Comparison of ENCODE assay signal across 8 cellular contexts in the genomic region with DNA sequence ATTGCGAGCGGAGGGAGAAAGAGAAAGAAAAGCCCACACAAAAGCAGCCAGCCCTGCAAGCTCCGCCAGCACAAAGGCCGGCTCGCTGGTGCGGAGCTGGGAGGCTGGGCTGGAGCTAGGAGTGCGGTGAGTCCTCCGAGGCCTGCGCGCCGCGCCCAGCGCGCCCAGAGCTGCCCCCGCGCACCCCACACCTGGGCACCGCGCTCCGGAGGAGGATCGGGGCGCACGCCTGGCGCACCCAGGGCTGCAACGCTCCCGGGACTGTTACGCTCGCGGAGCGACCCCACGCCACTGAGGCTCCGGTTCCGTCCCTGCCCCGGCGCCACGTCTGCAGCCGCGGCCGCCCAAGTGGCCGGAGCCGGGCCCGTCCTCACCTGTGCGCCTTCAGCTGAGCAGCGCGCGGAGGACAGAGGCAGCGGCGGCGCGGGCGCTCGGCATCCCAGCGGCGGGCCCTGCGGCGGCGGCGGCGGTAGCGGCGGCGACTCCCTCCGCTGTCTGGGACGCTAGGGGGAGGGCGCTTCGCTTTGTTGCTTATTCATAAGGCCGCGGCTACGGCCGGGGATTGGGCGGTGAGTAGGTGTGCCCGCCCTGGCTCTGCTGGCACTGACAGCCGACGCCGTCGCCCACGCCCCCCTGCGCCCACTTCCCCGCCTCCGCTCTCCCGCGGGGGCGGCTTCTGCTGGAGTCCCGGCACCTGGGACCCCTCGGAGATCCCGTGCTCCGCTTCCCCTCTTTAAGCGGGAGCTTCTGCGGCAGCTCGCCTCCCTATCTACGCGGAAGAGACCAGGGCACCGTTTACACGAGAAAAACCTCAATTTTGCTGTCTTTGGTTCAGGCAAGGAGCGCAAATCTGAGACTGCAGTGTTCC. TPM values are rescaled to one million over a fixed set of nuclear protein-coding genes. Genes with fewer than 3 reads are reported as not detected.
DNase-seq lines count a peak whose midpoint lies in the region; ATAC-seq, FAIRE-seq and TF ChIP-seq lines count a peak whose summit lies in the region.

A gene with protein sequence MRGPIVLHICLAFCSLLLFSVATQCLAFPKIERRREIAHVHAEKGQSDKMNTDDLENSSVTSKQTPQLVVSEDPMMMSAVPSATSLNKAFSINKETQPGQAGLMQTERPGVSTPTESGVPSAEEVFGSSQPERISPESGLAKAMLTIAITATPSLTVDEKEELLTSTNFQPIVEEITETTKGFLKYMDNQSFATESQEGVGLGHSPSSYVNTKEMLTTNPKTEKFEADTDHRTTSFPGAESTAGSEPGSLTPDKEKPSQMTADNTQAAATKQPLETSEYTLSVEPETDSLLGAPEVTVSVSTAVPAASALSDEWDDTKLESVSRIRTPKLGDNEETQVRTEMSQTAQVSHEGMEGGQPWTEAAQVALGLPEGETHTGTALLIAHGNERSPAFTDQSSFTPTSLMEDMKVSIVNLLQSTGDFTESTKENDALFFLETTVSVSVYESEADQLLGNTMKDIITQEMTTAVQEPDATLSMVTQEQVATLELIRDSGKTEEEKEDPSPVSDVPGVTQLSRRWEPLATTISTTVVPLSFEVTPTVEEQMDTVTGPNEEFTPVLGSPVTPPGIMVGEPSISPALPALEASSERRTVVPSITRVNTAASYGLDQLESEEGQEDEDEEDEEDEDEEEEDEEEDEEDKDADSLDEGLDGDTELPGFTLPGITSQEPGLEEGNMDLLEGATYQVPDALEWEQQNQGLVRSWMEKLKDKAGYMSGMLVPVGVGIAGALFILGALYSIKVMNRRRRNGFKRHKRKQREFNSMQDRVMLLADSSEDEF (minus strand): TSS at position 513 of the 868 bp plus-strand sequence. CDS start 12,855 bp downstream, outside the sequence.

- no peaks in the 10 kb centered on the region for H3K9me3 Mint-ChIP-seq in nephron
- no peaks in the 10 kb centered on the region for H3K9me3 Mint-ChIP-seq in stimulated activated naive CD8-positive, alpha-beta T cell treated with anti-CD3 and anti-CD28 coated beads, Interleukin-15, Interleukin-2, amounts not matched to agents 100 ng/mL and 50 ng/mL, for 24 hours

- H3K4me1 Mint-ChIP-seq in nephron: peaks cover 24% of the 10 kb centered on the region
- H3K4me1 Mint-ChIP-seq in stimulated activated naive CD8-positive, alpha-beta T cell treated with anti-CD3 and anti-CD28 coated beads, Interleukin-15, Interleukin-2, amounts not matched to agents 100 ng/mL and 50 ng/mL, for 24 hours (ENCODE audit: low read depth): peaks cover 8% of the 10 kb centered on the region

- H3K9me2 ChIP-seq in Karpas-422 (replicated peaks; ENCODE audit: insufficient read depth, low read length): no peaks in the 10 kb centered on the region

- DNase-seq in DMS153 treated with DMSO at 0.1 percent for 48 hours (lab: John Stamatoyannopoulos, UW; ENCODE audit: unreplicated experiment): peak; percentile 54
- peak; percentile 95 for DNase-seq in Karpas-422
- peak; percentile 40 for DNase-seq in RCC 7860 (ENCODE audit: low spot score)
- peak; percentile 41 for DNase-seq in activated effector memory CD4-positive, alpha-beta T cell treated with Interleukin-2 at 50 U/mL for 16 hours
- DNase-seq in fibroblast of the conjunctiva (ENCODE audit: low read depth): peak; percentile 35

- peak within 1 kb of the TSS; percentile 71 for H3K4me3 ChIP-seq in Karpas-422 (ENCODE audit: low read length)

- FAIRE-seq in RCC 7860 (lab: Jason Lieb, UNC): no peak

- H3K36me3 ChIP-seq in Karpas-422 (ENCODE audit: insufficient read depth, low read length): no peaks in the 10 kb centered on the region

- no peaks in the 10 kb centered on the region for H3K79me2 ChIP-seq in Karpas-422 (ENCODE audit: low read length)

- peak within 1 kb of the TSS; percentile 87 for H2AFZ ChIP-seq in Karpas-422 (ENCODE audit: low read length)

- H3K4me1 ChIP-seq in Karpas-422 (ENCODE audit: low read length): peaks cover 14% of the 10 kb centered on the region

- no peaks in the 10 kb centered on the region for H4K20me1 ChIP-seq in Karpas-422 (ENCODE audit: insufficient read depth, low read depth, low read length)

- peak within 1 kb of the TSS; percentile 67 for H3K9ac ChIP-seq in Karpas-422 (ENCODE audit: low read length)

- H3K27me3 ChIP-seq in Karpas-422 (ENCODE audit: low read length): no peaks in the 10 kb centered on the region

- no peak within 1 kb of the TSS for H3K27ac ChIP-seq in Karpas-422 (ENCODE audit: low read length)

- peak within 1 kb of the TSS; percentile 84 for H3K4me2 ChIP-seq in Karpas-422 (ENCODE audit: low read depth, low read length, poor library complexity, severe bottlenecking)

- peaks cover 23% of the 10 kb centered on the region for H3K27me3 Mint-ChIP-seq in nephron (ENCODE audit: low read depth)
- peaks cover 64% of the 10 kb centered on the region for H3K27me3 Mint-ChIP-seq in stimulated activated naive CD8-positive, alpha-beta T cell treated with anti-CD3 and anti-CD28 coated beads, Interleukin-15, Interleukin-2, amounts not matched to agents 100 ng/mL and 50 ng/mL, for 24 hours

- H3K9me3 ChIP-seq in Karpas-422 (ENCODE audit: low read length): no peaks in the 10 kb centered on the region

- H3K36me3 Mint-ChIP-seq in nephron (ENCODE audit: low read depth): no peaks in the 10 kb centered on the region
- no peaks in the 10 kb centered on the region for H3K36me3 Mint-ChIP-seq in stimulated activated naive CD8-positive, alpha-beta T cell treated with anti-CD3 and anti-CD28 coated beads, Interleukin-15, Interleukin-2, amounts not matched to agents 100 ng/mL and 50 ng/mL, for 24 hours (ENCODE audit: low read depth)

- peak; percentile 90 for ATAC-seq in GM21786 (IDR thresholded peaks at IDR 0.05; ENCODE audit: unreplicated experiment)

- peak within 1 kb of the TSS; percentile 90 to 97 (median 96) for H3K4me3 Mint-ChIP-seq in nephron
- peak within 1 kb of the TSS; percentile 76 for H3K4me3 Mint-ChIP-seq in stimulated activated naive CD8-positive, alpha-beta T cell treated with anti-CD3 and anti-CD28 coated beads, Interleukin-15, Interleukin-2, amounts not matched to agents 100 ng/mL and 50 ng/mL, for 24 hours

- H3K27ac Mint-ChIP-seq in nephron: peak within 1 kb of the TSS; percentile 60 to 83 (median 73)
- no peak within 1 kb of the TSS for H3K27ac Mint-ChIP-seq in stimulated activated naive CD8-positive, alpha-beta T cell treated with anti-CD3 and anti-CD28 coated beads, Interleukin-15, Interleukin-2, amounts not matched to agents 100 ng/mL and 50 ng/mL, for 24 hours

- peak in 2 of 3 experiments; percentile 14 to 26 for TF ChIP-seq CTCF in nephron (IDR thresholded peaks at IDR 0.05; ENCODE audit: unreplicated experiment in 3 of 3)

RNA-seq across cellular contexts. Expression of the gene that starts here (rescaled TPM):
- 0.07 and 0.75 TPM in 2 replicates for total RNA-seq in Karpas-422 (2014; rRNA removed; shearing (Covaris generic); ENCODE audit: low replicate concordance)

Comparison
In these comparisons a context has a peak if more than half of its experiments do, and no peak if none do; other contexts are left out.
1. Peak in DNase-seq, H3K4me3 ChIP-seq, H3K9ac ChIP-seq and H3K4me2 ChIP-seq in Karpas-422; RNA of the gene not detected or under 1 TPM.
2. DNase-seq: peak in every context shown above with its lines; median percentile 95 in Karpas-422; 54 in DMS153 treated with DMSO at 0.1 percent for 48 hours; 41 in activated effector memory CD4-positive, alpha-beta T cell treated with Interleukin-2 at 50 U/mL for 16 hours; 40 in RCC 7860; 35 in fibroblast of the conjunctiva.